7 cellular contexts compared by ENCODE assay signal in genomic region chr22:20670457-20671261, GRCh38.
A peak's percentile ranks its signal among the peaks of the same experiment; 100 is the strongest.
DNase-seq lines count a peak whose midpoint lies in the region; TF ChIP-seq lines count a peak whose summit lies in the region.
"Not testable (repeated sequence)": the region's sequence is repeated elsewhere in the genome, so short reads cannot be mapped to it uniquely, and the experiment has no call there.

No MANE protein-coding gene starts in this region.

- not testable (repeated sequence) for H2BK120ac ChIP-seq in neuronal stem cell (ENCODE audit: low read depth, low read length)

- not testable (repeated sequence) for H3K27ac ChIP-seq in endodermal cell (ENCODE audit: low read depth, low read length); neuronal stem cell (replicated peaks; ENCODE audit: low read length)

- H3K36me3 Mint-ChIP-seq in activated naive CD8-positive, alpha-beta T cell treated with anti-CD3 and anti-CD28 coated beads for 36 hours; endodermal cell (ENCODE audit: low read depth): not testable (repeated sequence)

- H2AK5ac ChIP-seq in neuronal stem cell (ENCODE audit: low read depth, low read length) = not testable (repeated sequence)

- H3K9ac ChIP-seq in endodermal cell (ENCODE audit: extremely low read depth, low read length, poor library complexity, severe bottlenecking); neuronal stem cell (ENCODE audit: low read depth, low read length, poor library complexity): not testable (repeated sequence)

- not testable (repeated sequence) for H4K8ac ChIP-seq in neuronal stem cell (ENCODE audit: low read depth, low read length)

- not testable (repeated sequence) for H2AFZ ChIP-seq in neuronal stem cell (ENCODE audit: low read length)

- H3K79me1 ChIP-seq in neuronal stem cell (ENCODE audit: low read depth, low read length) = not testable (repeated sequence)

- not testable (repeated sequence) for H3K4me3 Mint-ChIP-seq in activated naive CD8-positive, alpha-beta T cell treated with anti-CD3 and anti-CD28 coated beads for 36 hours; endodermal cell

- not testable (repeated sequence) for H3K4me1 Mint-ChIP-seq in activated naive CD8-positive, alpha-beta T cell treated with anti-CD3 and anti-CD28 coated beads for 36 hours; endodermal cell

- DNase-seq in D341Med (ENCODE audit: low spot score) = peak; percentile 8
- DNase-seq in NCI-H69 (lab: John Stamatoyannopoulos, UW) = peak; percentile 5
- peak; percentile 8 for DNase-seq in activated naive CD8-positive, alpha-beta T cell treated with anti-CD3 and anti-CD28 coated beads for 36 hours
- DNase-seq in endodermal cell = peak; percentile 34
- DNase-seq in kidney epithelial cell (ENCODE audit: low read depth); neuronal stem cell (ENCODE audit: low spot score); skeletal muscle cell (ENCODE audit: low read depth): not testable (repeated sequence)

- not testable (repeated sequence) for H2BK5ac ChIP-seq in neuronal stem cell (ENCODE audit: low read length)

- H3K23ac ChIP-seq in neuronal stem cell (ENCODE audit: low read depth, low read length, poor library complexity) = peak overlapping the region; percentile 43

- not testable (repeated sequence) for H3K9me3 Mint-ChIP-seq in activated naive CD8-positive, alpha-beta T cell treated with anti-CD3 and anti-CD28 coated beads for 36 hours; endodermal cell

- not testable (repeated sequence) for H3K27me3 ChIP-seq in endodermal cell (ENCODE audit: control insufficient read depth, insufficient read depth, low read length, poor library complexity, severe bottlenecking); neuronal stem cell (ENCODE audit: control insufficient read depth in 3 of 3, insufficient read depth in 3 of 3, low read depth in 1 of 3, low read length in 3 of 3)
- H3K27me3 ChIP-seq in kidney epithelial cell (ENCODE audit: control insufficient read depth, insufficient read depth, low read length) = peaks cover 15% of the 10 kb centered on the region

- not testable (repeated sequence) for H3K27ac Mint-ChIP-seq in activated naive CD8-positive, alpha-beta T cell treated with anti-CD3 and anti-CD28 coated beads for 36 hours; endodermal cell

- not testable (repeated sequence) for H3K9me3 ChIP-seq in endodermal cell (ENCODE audit: control insufficient read depth, low read length); neuronal stem cell (replicated peaks in 1 of 2; ENCODE audit: control insufficient read depth in 2 of 2, insufficient read depth in 1 of 2, low read depth in 1 of 2, low read length in 2 of 2)

- not testable (repeated sequence) for H3K18ac ChIP-seq in neuronal stem cell (ENCODE audit: low read length)

- H2BK12ac ChIP-seq in neuronal stem cell (ENCODE audit: low read length) = not testable (repeated sequence)

- not testable (repeated sequence) for H2BK15ac ChIP-seq in neuronal stem cell (ENCODE audit: low read length)

- WGBS in endodermal cell (ENCODE audit: insufficient coverage in 1 of 2, insufficient read length in 1 of 2), 2 experiments = 96 to 98% methylated on average over 29 to 73 of the region's 73 CpGs
- no CpG with 5 or more reads among the region's 73 CpGs for WGBS in neuronal stem cell (ENCODE audit: extremely low coverage in 2 of 2, insufficient read length in 2 of 2, insufficient replicate concordance in 1 of 2), 2 donors

- not testable (repeated sequence) for H4K91ac ChIP-seq in neuronal stem cell (ENCODE audit: low read depth, low read length, poor library complexity)

- H3K4me3 ChIP-seq in endodermal cell (ENCODE audit: low read length); neuronal stem cell (ENCODE audit: low read length in 2 of 2): not testable (repeated sequence)
- H3K4me3 ChIP-seq in kidney epithelial cell (ENCODE audit: low read depth, low read length) = peak overlapping the region; percentile 6
- peak overlapping the region; percentile 18 for H3K4me3 ChIP-seq in skeletal muscle cell (ENCODE audit: low read depth, low read length)

- not testable (repeated sequence) for H3K4me2 ChIP-seq in neuronal stem cell (ENCODE audit: insufficient read depth, low read length, poor library complexity, severe bottlenecking)

- not testable (repeated sequence) for H3K4ac ChIP-seq in neuronal stem cell (ENCODE audit: low read length)

- H3K14ac ChIP-seq in neuronal stem cell (ENCODE audit: low read length) = not testable (repeated sequence)

- H3K27me3 Mint-ChIP-seq in activated naive CD8-positive, alpha-beta T cell treated with anti-CD3 and anti-CD28 coated beads for 36 hours = peaks cover 24% of the 10 kb centered on the region
- not testable (repeated sequence) for H3K27me3 Mint-ChIP-seq in endodermal cell (ENCODE audit: insufficient read depth)

- not testable (repeated sequence) for H3K36me3 ChIP-seq in endodermal cell (ENCODE audit: control insufficient read depth, insufficient read depth, low read length); kidney epithelial cell (ENCODE audit: control insufficient read depth, insufficient read depth, low read length); neuronal stem cell (replicated peaks in 1 of 2; ENCODE audit: control insufficient read depth in 2 of 2, insufficient read depth in 2 of 2, low read length in 2 of 2)

- H3K4me1 ChIP-seq in endodermal cell (ENCODE audit: control insufficient read depth, insufficient read depth, low read length); neuronal stem cell (ENCODE audit: control insufficient read depth in 2 of 2, insufficient read depth in 1 of 2, low read depth in 1 of 2, low read length in 2 of 2): not testable (repeated sequence)

- TF ChIP-seq CTCF in endodermal cell (conservative IDR thresholded peaks at IDR 0.05); kidney epithelial cell (IDR thresholded peaks at IDR 0.05; ENCODE audit: insufficient read depth, low read length, poor library complexity, severe bottlenecking): not testable (repeated sequence)
